Comparison of ENCODE assay signal across 26 cellular contexts in the genomic region with DNA sequence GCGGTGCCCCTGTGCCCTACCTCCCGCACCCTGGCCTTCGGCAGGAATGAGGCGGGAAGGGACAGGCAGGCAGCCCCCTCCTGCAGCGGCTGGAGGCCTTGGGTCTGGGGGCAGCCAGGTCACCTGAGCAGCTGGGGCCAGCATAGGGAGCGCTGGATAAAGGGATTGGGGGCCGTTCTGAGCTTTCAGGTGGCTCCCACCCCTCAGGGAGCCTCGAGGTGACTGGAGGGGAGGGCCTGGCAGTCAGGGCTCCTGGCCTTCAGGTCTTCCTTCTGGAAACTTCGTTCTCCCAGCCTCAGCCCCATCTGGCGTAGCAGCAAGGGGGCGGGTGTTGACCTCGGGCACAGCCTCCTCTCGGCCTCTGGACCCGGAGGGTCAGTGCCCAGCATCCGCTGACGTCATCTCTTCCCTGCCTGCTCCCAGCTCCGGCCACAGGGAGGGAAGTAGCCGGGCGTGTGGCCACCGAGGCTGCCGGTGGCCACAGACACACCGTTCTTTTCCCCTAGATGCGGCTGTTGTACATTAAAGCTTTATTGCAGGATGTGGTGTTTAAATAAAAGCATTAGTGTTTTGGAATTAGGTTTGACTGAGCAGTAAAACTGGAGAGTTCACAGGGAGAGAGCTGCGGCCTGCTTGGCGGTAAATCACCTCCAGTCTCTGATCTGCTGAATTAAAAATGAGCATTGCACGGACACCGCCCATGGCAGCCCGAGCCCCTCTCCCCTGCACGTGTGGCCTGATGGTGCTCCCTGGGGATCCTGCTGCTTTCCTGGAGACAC.
A peak's percentile ranks its signal among the peaks of the same experiment; 100 is the strongest.
DNase-seq lines count a peak whose midpoint lies in the region; ATAC-seq, FAIRE-seq and TF ChIP-seq lines count a peak whose summit lies in the region.
"Had no signal": no experiment of that assay in that cellular context is flagged by ENCODE, and none has a peak within 500 bp of the region (broad histone marks: within the 10 kb centered on the region; RNA-seq: fewer than 3 reads in every experiment).

No MANE protein-coding gene starts in this region.

- peaks cover 25% of the 10 kb centered on the region for H3K27me3 Mint-ChIP-seq in activated naive CD8-positive, alpha-beta T cell treated with anti-CD3 and anti-CD28 coated beads, Interleukin-2, amount 50 U/mL, for 24 hours

- TF ChIP-seq CTCF in cardiac muscle cell (IDR thresholded peaks at IDR 0.05; ENCODE audit: low read depth, low read length) (no peak), K562 (IDR thresholded peaks at IDR 0.05 in 2 of 3, conservative IDR thresholded peaks at IDR 0.05 in 1 of 3; ENCODE audit: insufficient read depth in 2 of 3, low read depth in 1 of 3, low read length in 3 of 3) (no peak), right lobe of liver (IDR thresholded peaks at IDR 0.05) (no peak)

- H3K9me3 ChIP-seq in cardiac muscle cell (ENCODE audit: low read depth) (no peaks in the 10 kb centered on the region), K562 (replicated peaks; ENCODE audit: control insufficient read depth, insufficient read depth, low read depth, low read length) (no peaks in the 10 kb centered on the region), right lobe of liver (no peaks in the 10 kb centered on the region), stomach smooth muscle (ENCODE audit: control insufficient read depth in 2 of 2, low read length in 2 of 2) (no peaks in the 10 kb centered on the region)
- H3K9me3 ChIP-seq: BE2C, breast epithelium had no signal

- H3K9ac ChIP-seq in K562 (ENCODE audit: insufficient read depth in 1 of 2, low read depth in 2 of 2, low read length in 2 of 2) (no peak overlapping the region), stomach smooth muscle (ENCODE audit: low read length in 2 of 2) (no peak overlapping the region)

- no peak for TF ChIP-seq RAD21 in K562 (CRISPR knock-in tag; conservative IDR thresholded peaks at IDR 0.05 in 1 of 2, IDR thresholded peaks at IDR 0.05 in 1 of 2)

- H4K20me1 ChIP-seq in K562 (replicated peaks; ENCODE audit: control insufficient read depth, insufficient read depth, low read length) = peaks cover 23% of the 10 kb centered on the region; the same call in 1 of the 2 replicates

- H2AFZ ChIP-seq in K562 (ENCODE audit: low read depth, low read length) = no peak overlapping the region

- H3K36me3 ChIP-seq in cardiac muscle cell (no peaks in the 10 kb centered on the region), K562 (ENCODE audit: control insufficient read depth, insufficient read depth, low read length) (no peaks in the 10 kb centered on the region), right lobe of liver (no peaks in the 10 kb centered on the region), stomach smooth muscle (ENCODE audit: control insufficient read depth in 2 of 2, insufficient read depth in 2 of 2, low read length in 2 of 2) (no peaks in the 10 kb centered on the region)
- H3K36me3 ChIP-seq: BE2C, breast epithelium had no signal

- no peak for TF ChIP-seq POLR2A in K562 (conservative IDR thresholded peaks at IDR 0.05)
- no peak for TF ChIP-seq POLR2A in right lobe of liver (IDR thresholded peaks at IDR 0.05)

- H3K79me2 ChIP-seq in K562 (ENCODE audit: control insufficient read depth, insufficient read depth, low read length) = no peaks in the 10 kb centered on the region

- H3K36me3 Mint-ChIP-seq in activated naive CD4-positive, alpha-beta T cell treated with anti-CD3 and anti-CD28 coated beads, Interleukin-2, amount 50 U/mL, for 72 hours = no peaks in the 10 kb centered on the region
- no peaks in the 10 kb centered on the region for H3K36me3 Mint-ChIP-seq in activated naive CD8-positive, alpha-beta T cell treated with anti-CD3 and anti-CD28 coated beads, Interleukin-2, amount 50 U/mL, for 24 hours (ENCODE audit: low read depth)
- H3K36me3 Mint-ChIP-seq: memory B cell, type B pancreatic cell had no signal

- no peak for TF ChIP-seq EP300 in K562 (IDR thresholded peaks at IDR 0.05; ENCODE audit: low read length)

- intact Hi-C loops in left cardiac atrium (cut with DNase I) (no loop called here), K562 (cut with micrococcal nuclease) (no loop called here), right lobe of liver (cut with DNase I) (no loop called here), posterior cingulate gyrus (cut with DNase I) (no loop called here)

- DNase-seq in cardiac muscle cell (ENCODE audit: low read depth in 1 of 2, low spot score in 1 of 2) = no peak
- DNase-seq in left cardiac atrium = no peak
- peak in 1 of 4 experiments; percentile 43 for DNase-seq in K562 (ENCODE audit: extremely low read depth in 1 of 4, low spot score in 3 of 4)
- peak in 2 of 3 donors; percentile 72 to 83 for DNase-seq in right lobe of liver
- no peak for DNase-seq in activated naive CD4-positive, alpha-beta T cell treated with anti-CD3 and anti-CD28 coated beads, Interleukin-2, amount 50 U/mL, for 72 hours (ENCODE audit: low spot score in 2 of 2)
- no peak for DNase-seq in activated naive CD8-positive, alpha-beta T cell treated with anti-CD3 and anti-CD28 coated beads, Interleukin-2, amount 50 U/mL, for 24 hours
- DNase-seq in posterior cingulate gyrus = no peak
- DNase-seq: 8988T; activated CD4-positive, alpha-beta T cell treated with anti-CD3 and anti-CD28 coated beads for 48 hours; activated CD8-positive, alpha-beta memory T cell treated with anti-CD3 and anti-CD28 coated beads, Interleukin-2, amount 50 U/mL, for 4 hours; activated effector memory CD4-positive, alpha-beta T cell treated with Interleukin-2 at 50 U/mL for 16 hours; BE2C; cortex of kidney; HCEC 1CT; hippocampal formation; naive thymus-derived CD8-positive, alpha-beta T cell; NCI-H2107; NCI-H524; stimulated activated CD4-positive, alpha-beta T cell treated with anti-CD3 and anti-CD28 coated beads, Interleukin-4, amount 100 ng/mL, for 24 hours; stimulated activated naive CD8-positive, alpha-beta T cell treated with anti-CD3 and anti-CD28 coated beads, Interleukin-15, amount 100 ng/mL, for 72 hours; T-helper 1 cell had no signal

- in situ Hi-C loops in K562 (cut with MboI) = no loop called here

- H3K27ac ChIP-seq in cardiac muscle cell (peak overlapping the region; percentile 99), K562 (ENCODE audit: extremely low read depth, low read depth, low read length) (no peak overlapping the region), right lobe of liver (no peak overlapping the region), stomach smooth muscle (ENCODE audit: low read length) (peak overlapping the region; percentile 71)
- H3K27ac ChIP-seq: breast epithelium had no signal

- no peak overlapping the region for H3K27ac Mint-ChIP-seq in activated naive CD4-positive, alpha-beta T cell treated with anti-CD3 and anti-CD28 coated beads, Interleukin-2, amount 50 U/mL, for 72 hours
- H3K27ac Mint-ChIP-seq in activated naive CD8-positive, alpha-beta T cell treated with anti-CD3 and anti-CD28 coated beads, Interleukin-2, amount 50 U/mL, for 24 hours = no peak overlapping the region
- H3K27ac Mint-ChIP-seq: memory B cell; naive thymus-derived CD8-positive, alpha-beta T cell; progenitor cell of endocrine pancreas; stimulated activated naive CD8-positive, alpha-beta T cell treated with anti-CD3 and anti-CD28 coated beads, Interleukin-15, amount 100 ng/mL, for 72 hours; type B pancreatic cell had no signal

- BruUV-seq in K562 (replicated peaks; lab: Mats Ljungman, UMichigan) = no TSS peak

- H3K4me1 ChIP-seq in cardiac muscle cell (ENCODE audit: low read depth) (peaks cover 76% of the 10 kb centered on the region), K562 (replicated peaks in 1 of 2; ENCODE audit: control insufficient read depth in 2 of 2, insufficient read depth in 2 of 2, low read length in 2 of 2) (peaks cover 0 to 71% of the 10 kb centered on the region in 2 experiments; a peak in 2 of 5 replicates), right lobe of liver (peaks cover 0 to 7% (median 0%) of the 10 kb centered on the region in 4 donors), stomach smooth muscle (ENCODE audit: control insufficient read depth, insufficient read depth, low read length) (peaks cover 84% of the 10 kb centered on the region)
- H3K4me1 ChIP-seq: BE2C had no signal

- H3K4me3 ChIP-seq in cardiac muscle cell = no peak overlapping the region
- no peak overlapping the region for H3K4me3 ChIP-seq in K562
- no peak overlapping the region for H3K4me3 ChIP-seq in right lobe of liver
- no peak overlapping the region for H3K4me3 ChIP-seq in stomach smooth muscle (ENCODE audit: low read length in 2 of 2)
- H3K4me3 ChIP-seq: breast epithelium had no signal

- CTCF ChIA-PET in K562 (lab: Yijun Ruan, JAX; ENCODE audit: low intra/inter-chr PET ratio) = no interaction called here

- no peak for FAIRE-seq in K562 (lab: Jason Lieb, UNC)

- H3K4me2 ChIP-seq in K562 (ENCODE audit: insufficient read depth, low read length) = no peak overlapping the region

- WGBS in K562 (ENCODE audit: insufficient coverage, low coverage, missing lambda C conversion rate) = 5% methylated on average over 20 of the region's 29 CpGs
- WGBS in right lobe of liver (ENCODE audit: insufficient coverage, low coverage, low lambda C conversion rate, missing lambda C conversion rate) = 40% methylated on average over 7 of the region's 29 CpGs

- ATAC-seq in left cardiac atrium = no peak
- no peak for ATAC-seq in K562
- ATAC-seq in right lobe of liver = peak; percentile 49 to 89 (median 77)
- no peak for ATAC-seq in activated naive CD4-positive, alpha-beta T cell treated with anti-CD3 and anti-CD28 coated beads, Interleukin-2, amount 50 U/mL, for 72 hours
- no peak for ATAC-seq in activated naive CD8-positive, alpha-beta T cell treated with anti-CD3 and anti-CD28 coated beads, Interleukin-2, amount 50 U/mL, for 24 hours
- ATAC-seq: naive thymus-derived CD8-positive, alpha-beta T cell; stimulated activated naive CD8-positive, alpha-beta T cell treated with anti-CD3 and anti-CD28 coated beads, Interleukin-15, amount 100 ng/mL, for 72 hours had no signal

- H3K9me3 Mint-ChIP-seq in activated naive CD4-positive, alpha-beta T cell treated with anti-CD3 and anti-CD28 coated beads, Interleukin-2, amount 50 U/mL, for 72 hours = no peaks in the 10 kb centered on the region
- no peaks in the 10 kb centered on the region for H3K9me3 Mint-ChIP-seq in activated naive CD8-positive, alpha-beta T cell treated with anti-CD3 and anti-CD28 coated beads, Interleukin-2, amount 50 U/mL, for 24 hours
- H3K9me3 Mint-ChIP-seq: memory B cell; naive thymus-derived CD8-positive, alpha-beta T cell; stimulated activated naive CD8-positive, alpha-beta T cell treated with anti-CD3 and anti-CD28 coated beads, Interleukin-15, amount 100 ng/mL, for 72 hours; type B pancreatic cell had no signal

- POLR2A ChIA-PET in K562 (lab: Yijun Ruan, JAX) = interaction anchor here (0.6 to 0.7 kb wide), 3 partner anchors 21 to 414 kb away, joined by 3 read pairs; no protein-coding TSS in a partner anchor

- no peak overlapping the region for H3K4me3 Mint-ChIP-seq in activated naive CD8-positive, alpha-beta T cell treated with anti-CD3 and anti-CD28 coated beads, Interleukin-2, amount 50 U/mL, for 24 hours
- H3K4me3 Mint-ChIP-seq: memory B cell; naive thymus-derived CD8-positive, alpha-beta T cell; stimulated activated naive CD8-positive, alpha-beta T cell treated with anti-CD3 and anti-CD28 coated beads, Interleukin-15, amount 100 ng/mL, for 72 hours; type B pancreatic cell had no signal

- peaks cover 3% of the 10 kb centered on the region for H3K9me1 ChIP-seq in K562 (ENCODE audit: control insufficient read depth, insufficient read depth, low read length)

- peaks cover 4% of the 10 kb centered on the region for H3K4me1 Mint-ChIP-seq in activated naive CD8-positive, alpha-beta T cell treated with anti-CD3 and anti-CD28 coated beads, Interleukin-2, amount 50 U/mL, for 24 hours

- H3K27me3 ChIP-seq in cardiac muscle cell (no peaks in the 10 kb centered on the region), K562 (ENCODE audit: control insufficient read depth in 2 of 2, insufficient read depth in 2 of 2, low read length in 2 of 2) (peaks cover 69 to 86% of the 10 kb centered on the region in 2 experiments), right lobe of liver (peaks cover 0 to 9% of the 10 kb centered on the region in 2 donors), stomach smooth muscle (ENCODE audit: control insufficient read depth in 1 of 2, insufficient read depth in 2 of 2, low read length in 2 of 2) (peaks cover 0 to 3% of the 10 kb centered on the region in 2 donors)

Comparison
In these comparisons a context has a peak if more than half of its experiments do, and no peak if none do; other contexts are left out.
1. DNase-seq: peak in right lobe of liver (2 of 3); none in cardiac muscle cell (0 of 2), left cardiac atrium (single experiment), activated naive CD4-positive, alpha-beta T cell treated with anti-CD3 and anti-CD28 coated beads, Interleukin-2, amount 50 U/mL, for 72 hours (0 of 2), activated naive CD8-positive, alpha-beta T cell treated with anti-CD3 and anti-CD28 coated beads, Interleukin-2, amount 50 U/mL, for 24 hours (single experiment) and posterior cingulate gyrus (0 of 10).
2. H3K27ac ChIP-seq: peak in cardiac muscle cell (single experiment) and stomach smooth muscle (single experiment); none in K562 (single experiment) and right lobe of liver (0 of 3).
3. ATAC-seq: peak in right lobe of liver (4 of 4); none in left cardiac atrium (0 of 2), K562 (single experiment), activated naive CD4-positive, alpha-beta T cell treated with anti-CD3 and anti-CD28 coated beads, Interleukin-2, amount 50 U/mL, for 72 hours (0 of 2) and activated naive CD8-positive, alpha-beta T cell treated with anti-CD3 and anti-CD28 coated beads, Interleukin-2, amount 50 U/mL, for 24 hours (single experiment).